In genomic region chr19:38699027-38699346, GRCh38 we compare ENCODE assay signal across 13 cellular contexts. TPM values are rescaled to one million over a fixed set of nuclear protein-coding genes. Genes with fewer than 3 reads are reported as not detected.
DNase-seq lines count a peak whose midpoint lies in the region; ATAC-seq, FAIRE-seq and TF ChIP-seq lines count a peak whose summit lies in the region.
"Had no signal": no experiment of that assay in that cellular context is flagged by ENCODE, and none has a peak within 500 bp of the region (broad histone marks: within the 10 kb centered on the region; RNA-seq: fewer than 3 reads in every experiment).

No MANE protein-coding gene starts in this region.

- no peak for TF ChIP-seq RAD21 in K562 (CRISPR knock-in tag; conservative IDR thresholded peaks at IDR 0.05 in 1 of 2, IDR thresholded peaks at IDR 0.05 in 1 of 2)

- peaks cover 5% of the 10 kb centered on the region for H3K36me3 Mint-ChIP-seq in activated naive CD4-positive, alpha-beta T cell treated with anti-CD3 and anti-CD28 coated beads for 36 hours (ENCODE audit: low read depth)
- H3K36me3 Mint-ChIP-seq in activated naive CD4-positive, alpha-beta T cell treated with anti-CD3 and anti-CD28 coated beads, Interleukin-2, amount 10 ng/mL, durations not matched to agents 7 days and 5 days, result peaks cover 39% of the 10 kb centered on the region
- H3K36me3 Mint-ChIP-seq: IgD-negative memory B cell had no signal

- no peaks in the 10 kb centered on the region for H3K9me3 Mint-ChIP-seq in activated naive CD4-positive, alpha-beta T cell treated with anti-CD3 and anti-CD28 coated beads for 36 hours
- H3K9me3 Mint-ChIP-seq in activated naive CD4-positive, alpha-beta T cell treated with anti-CD3 and anti-CD28 coated beads, Interleukin-2, amount 10 ng/mL, durations not matched to agents 7 days and 5 days, result no peaks in the 10 kb centered on the region
- H3K9me3 Mint-ChIP-seq: IgD-negative memory B cell had no signal

- BruUV-seq in K562 (replicated peaks; lab: Mats Ljungman, UMichigan), result no TSS peak

- POLR2A ChIA-PET in K562 (lab: Yijun Ruan, JAX), result no interaction called here

- ATAC-seq in K562, result no peak
- ATAC-seq in lung (ENCODE audit: insufficient read depth, low FRiP score), result no peak
- no peak for ATAC-seq in HG03196 (IDR thresholded peaks at IDR 0.05; ENCODE audit: unreplicated experiment)
- ATAC-seq in GM18498 (IDR thresholded peaks at IDR 0.05; ENCODE audit: unreplicated experiment), result no peak

- H3K79me2 ChIP-seq in K562 (ENCODE audit: control insufficient read depth, insufficient read depth, low read length), result peaks cover 58% of the 10 kb centered on the region

- CTCF ChIA-PET in activated naive CD4-positive, alpha-beta T cell treated with anti-CD3 and anti-CD28 coated beads for 36 hours (lab: Charles Lee), result interaction anchor here (0.9 kb wide), 1 partner anchor 12 kb away, joined by 3 read pairs; no protein-coding TSS in a partner anchor
- CTCF ChIA-PET in activated naive CD4-positive, alpha-beta T cell treated with anti-CD3 and anti-CD28 coated beads, Interleukin-2, amount 10 ng/mL, durations not matched to agents 7 days and 5 days (lab: Charles Lee), result no interaction called here
- CTCF ChIA-PET in K562 (lab: Yijun Ruan, JAX; ENCODE audit: low intra/inter-chr PET ratio), result no interaction called here

- peak; percentile 32 for DNase-seq in activated naive CD4-positive, alpha-beta T cell treated with anti-CD3 and anti-CD28 coated beads for 36 hours
- DNase-seq in activated naive CD4-positive, alpha-beta T cell treated with anti-CD3 and anti-CD28 coated beads, Interleukin-2, amount 10 ng/mL, durations not matched to agents 7 days and 5 days, result no peak
- DNase-seq in K562 (ENCODE audit: extremely low read depth in 1 of 4, low spot score in 3 of 4) (no peak), lung (ENCODE audit: low spot score) (no peak), NCI-H2081 treated with DMSO at 0.1 percent for 48 hours (lab: John Stamatoyannopoulos, UW) (no peak)
- DNase-seq: BE2C, NCI-H82 had no signal

- no peak overlapping the region for H3K9ac ChIP-seq in K562 (ENCODE audit: insufficient read depth in 1 of 2, low read depth in 2 of 2, low read length in 2 of 2)

- no peak for TF ChIP-seq POLR2A in K562 (conservative IDR thresholded peaks at IDR 0.05)

- TF ChIP-seq CTCF in K562 (IDR thresholded peaks at IDR 0.05 in 2 of 3, conservative IDR thresholded peaks at IDR 0.05 in 1 of 3; ENCODE audit: insufficient read depth in 2 of 3, low read depth in 1 of 3, low read length in 3 of 3) (no peak), lung (IDR thresholded peaks at IDR 0.05; ENCODE audit: control extremely low read depth, extremely low read depth) (no peak)

- no peak overlapping the region for H3K4me3 ChIP-seq in K562
- H3K4me3 ChIP-seq in lung, result no peak overlapping the region
- H3K4me3 ChIP-seq in thymus (ENCODE audit: low read length), result no peak overlapping the region
- H3K4me3 ChIP-seq: tibial nerve had no signal

- in situ Hi-C loops in K562 (cut with MboI), result no loop called here

- no peaks in the 10 kb centered on the region for H3K27me3 Mint-ChIP-seq in activated naive CD4-positive, alpha-beta T cell treated with anti-CD3 and anti-CD28 coated beads for 36 hours (ENCODE audit: low read depth)
- H3K27me3 Mint-ChIP-seq in activated naive CD4-positive, alpha-beta T cell treated with anti-CD3 and anti-CD28 coated beads, Interleukin-2, amount 10 ng/mL, durations not matched to agents 7 days and 5 days, result no peaks in the 10 kb centered on the region
- H3K27me3 Mint-ChIP-seq: IgD-negative memory B cell had no signal

- no peak overlapping the region for H3K27ac ChIP-seq in K562 (ENCODE audit: extremely low read depth, low read depth, low read length)
- peak overlapping the region; percentile 20 to 59 for H3K27ac ChIP-seq in lung (ENCODE audit: low read depth in 1 of 2, low read length in 1 of 2)
- H3K27ac ChIP-seq in thymus (ENCODE audit: low read depth), result peak overlapping the region; percentile 60

- H4K20me1 ChIP-seq in K562 (replicated peaks; ENCODE audit: control insufficient read depth, insufficient read depth, low read length), result 0 out of 2 replicates have a peak, but pooled peaks cover 11% of the 10 kb centered on the region

- no peaks in the 10 kb centered on the region for H3K27me3 ChIP-seq in K562 (ENCODE audit: control insufficient read depth in 2 of 2, insufficient read depth in 2 of 2, low read length in 2 of 2)
- no peaks in the 10 kb centered on the region for H3K27me3 ChIP-seq in lung (ENCODE audit: control insufficient read depth, insufficient read depth)
- peaks cover 2% of the 10 kb centered on the region for H3K27me3 ChIP-seq in thymus (ENCODE audit: control insufficient read depth, insufficient read depth)
- H3K27me3 ChIP-seq: BE2C, tibial nerve had no signal

- H3K36me3 ChIP-seq in K562 (ENCODE audit: control insufficient read depth, insufficient read depth, low read length) (peaks cover 90% of the 10 kb centered on the region; the same call in 2 of the 3 replicates), lung (ENCODE audit: control insufficient read depth in 2 of 2, insufficient read depth in 2 of 2, low read length in 2 of 2) (peaks cover 4 to 46% of the 10 kb centered on the region in 2 donors), thymus (ENCODE audit: control insufficient read depth, insufficient read depth) (peaks cover 5% of the 10 kb centered on the region)

- H3K4me1 Mint-ChIP-seq in activated naive CD4-positive, alpha-beta T cell treated with anti-CD3 and anti-CD28 coated beads for 36 hours (ENCODE audit: low read depth), result peaks cover 17% of the 10 kb centered on the region
- H3K4me1 Mint-ChIP-seq in activated naive CD4-positive, alpha-beta T cell treated with anti-CD3 and anti-CD28 coated beads, Interleukin-2, amount 10 ng/mL, durations not matched to agents 7 days and 5 days, result peaks cover 44% of the 10 kb centered on the region

- peaks cover 0 to 18% of the 10 kb centered on the region in 2 experiments; a peak in 2 of 5 replicates for H3K4me1 ChIP-seq in K562 (replicated peaks in 1 of 2; ENCODE audit: control insufficient read depth in 2 of 2, insufficient read depth in 2 of 2, low read length in 2 of 2)
- H3K4me1 ChIP-seq in lung (ENCODE audit: control insufficient read depth in 2 of 2, insufficient read depth in 2 of 2, low read length in 2 of 2), result peaks cover 8 to 49% of the 10 kb centered on the region in 2 donors
- H3K4me1 ChIP-seq in thymus (ENCODE audit: control insufficient read depth, insufficient read depth, low read length), result no peaks in the 10 kb centered on the region
- H3K4me1 ChIP-seq: BE2C had no signal

- no peak overlapping the region for H2AFZ ChIP-seq in K562 (ENCODE audit: low read depth, low read length)

- WGBS in K562 (ENCODE audit: insufficient coverage, low coverage, missing lambda C conversion rate), result 89% methylated on average over 7 of the region's 7 CpGs
- WGBS in lung, 2 donors, result 68 to 87% methylated on average over 7 of the region's 7 CpGs
- WGBS in thymus, result 86% methylated on average over 7 of the region's 7 CpGs

- peaks cover 6% of the 10 kb centered on the region for H3K9me1 ChIP-seq in K562 (ENCODE audit: control insufficient read depth, insufficient read depth, low read length)

- H3K27ac Mint-ChIP-seq in activated naive CD4-positive, alpha-beta T cell treated with anti-CD3 and anti-CD28 coated beads for 36 hours, result no peak overlapping the region
- H3K27ac Mint-ChIP-seq in activated naive CD4-positive, alpha-beta T cell treated with anti-CD3 and anti-CD28 coated beads, Interleukin-2, amount 10 ng/mL, durations not matched to agents 7 days and 5 days, result no peak overlapping the region

- FAIRE-seq in K562 (lab: Jason Lieb, UNC), result no peak
- FAIRE-seq: GM18507 had no signal

- no peak overlapping the region for H3K4me2 ChIP-seq in K562 (ENCODE audit: insufficient read depth, low read length)

- no peaks in the 10 kb centered on the region for H3K9me3 ChIP-seq in K562 (replicated peaks; ENCODE audit: control insufficient read depth, insufficient read depth, low read depth, low read length)
- H3K9me3 ChIP-seq in lung (ENCODE audit: control insufficient read depth in 2 of 2, insufficient read depth in 1 of 2, low read length in 1 of 2), result no peaks in the 10 kb centered on the region
- no peaks in the 10 kb centered on the region for H3K9me3 ChIP-seq in thymus (ENCODE audit: control insufficient read depth)
- H3K9me3 ChIP-seq: BE2C, tibial nerve had no signal

- intact Hi-C loops in activated naive CD4-positive, alpha-beta T cell treated with anti-CD3 and anti-CD28 coated beads for 36 hours (cut with micrococcal nuclease), result no loop called here
- intact Hi-C loops in K562 (cut with micrococcal nuclease), result no loop called here

- no peak for TF ChIP-seq EP300 in K562 (IDR thresholded peaks at IDR 0.05; ENCODE audit: low read length)

- no peak overlapping the region for H3K4me3 Mint-ChIP-seq in activated naive CD4-positive, alpha-beta T cell treated with anti-CD3 and anti-CD28 coated beads for 36 hours
- H3K4me3 Mint-ChIP-seq in activated naive CD4-positive, alpha-beta T cell treated with anti-CD3 and anti-CD28 coated beads, Interleukin-2, amount 10 ng/mL, durations not matched to agents 7 days and 5 days, result no peak overlapping the region

RNA-seq across cellular contexts. Expression of gene CAPN12, which starts 45.3 kb away (rescaled TPM):
- 1 to 10 TPM; 1.9 to 2.2 TPM for total RNA-seq in activated naive CD4-positive, alpha-beta T cell treated with anti-CD3 and anti-CD28 coated beads for 36 hours
- 21.8 and 34.6 TPM in 2 replicates for total RNA-seq in K562 (2011; cell fraction: chromatin; rRNA removed; ENCODE audit: low replicate concordance)
- total RNA-seq in K562 (2011; cell fraction: nucleolus; rRNA removed), result 22.1 and 24.8 TPM in 2 replicates
- total RNA-seq in K562 (2011; cell fraction: nucleoplasm; rRNA removed), result 16.0 and 28.2 TPM in 2 replicates
- total RNA-seq in K562 (2014; rRNA removed) (1.6 and 3.1 TPM in 2 replicates), K562 (2014; rRNA removed; fragmentation: Illumina TruSeq; extraction: Trizol) (0.89 and 1.2 TPM in 2 replicates), K562 (2015; rRNA removed; fragmentation: Illumina TruSeq; extraction: Trizol) (0.83 and 0.87 TPM in 2 replicates), K562 (2021) (3.7 and 4.8 TPM in 2 replicates), lung (1 to 10 TPM; 2.0 to 7.1 TPM)
- polyA plus RNA-seq in K562 (2011; rRNA removed) (6.8 and 14.8 TPM in 2 replicates), K562 (2014; fragmentation: Illumina TruSeq; extraction: Trizol) (3.4 and 4.7 TPM in 2 replicates), K562 (2014; fragmentation: Nextera tagmentation; extraction: Ambion mirVana) (1 to 10 TPM in 1 of 2 experiments, under 1 TPM in 1; 0.84 to 1.0 TPM), K562 (2014; rRNA removed) (5.6 and 7.0 TPM in 2 replicates), lung (10 to 100 TPM in 1 of 2 donors, 1 to 10 TPM in 1; 4.9 to 17.8 TPM), thymus (6.5 TPM)
- 11.9 and 13.7 TPM in 2 replicates for polyA plus RNA-seq in K562 (2011; cell fraction: cytosol; rRNA removed)
- polyA plus RNA-seq in K562 (2011; cell fraction: nucleus; rRNA removed), result 61.9 and 73.0 TPM in 2 replicates
- 2.9 and 8.2 TPM in 2 replicates for polyA plus RNA-seq in K562 (2012)
- 1.2 and 1.3 TPM in 2 replicates for polyA minus RNA-seq in K562 (2011; rRNA and poly(A)+ RNA removed)
- 2.8 and 4.4 TPM in 2 replicates for polyA minus RNA-seq in K562 (2011; cell fraction: cytosol; rRNA and poly(A)+ RNA removed)
- polyA minus RNA-seq in K562 (2011; cell fraction: nucleus; rRNA and poly(A)+ RNA removed), result 5.1 and 7.3 TPM in 2 replicates

RNA-seq across cellular contexts. Expression of gene ACTN4, which starts 51.5 kb away (rescaled TPM):
- 100 to 1,000 TPM; 117 to 119 TPM for total RNA-seq in activated naive CD4-positive, alpha-beta T cell treated with anti-CD3 and anti-CD28 coated beads for 36 hours
- 168 and 288 TPM in 2 replicates for total RNA-seq in K562 (2011; cell fraction: chromatin; rRNA removed; ENCODE audit: low replicate concordance)
- 79.0 and 102 TPM in 2 replicates for total RNA-seq in K562 (2011; cell fraction: nucleolus; rRNA removed)
- total RNA-seq in K562 (2011; cell fraction: nucleoplasm; rRNA removed), result 99.5 and 155 TPM in 2 replicates
- total RNA-seq in K562 (2014; rRNA removed) (159 and 202 TPM in 2 replicates), K562 (2014; rRNA removed; fragmentation: Illumina TruSeq; extraction: Trizol) (67.2 and 80.0 TPM in 2 replicates), K562 (2015; rRNA removed; fragmentation: Illumina TruSeq; extraction: Trizol) (58.2 and 67.4 TPM in 2 replicates), K562 (2021) (362 and 385 TPM in 2 replicates), lung (100 to 1,000 TPM; 339 to 552 TPM)
- polyA plus RNA-seq in K562 (2011; rRNA removed) (130 and 299 TPM in 2 replicates), K562 (2014; fragmentation: Illumina TruSeq; extraction: Trizol) (149 and 163 TPM in 2 replicates), K562 (2014; fragmentation: Nextera tagmentation; extraction: Ambion mirVana) (1 to 10 TPM; 3.1 to 8.4 TPM), K562 (2014; rRNA removed) (115 and 125 TPM in 2 replicates), lung (100 to 1,000 TPM; 229 to 394 TPM), thymus (124 TPM)
- polyA plus RNA-seq in K562 (2011; cell fraction: cytosol; rRNA removed), result 90.1 and 157 TPM in 2 replicates
- 395 and 716 TPM in 2 replicates for polyA plus RNA-seq in K562 (2011; cell fraction: nucleus; rRNA removed)
- 444 and 454 TPM in 2 replicates for polyA plus RNA-seq in K562 (2012)
- polyA minus RNA-seq in K562 (2011; rRNA and poly(A)+ RNA removed), result 140 and 177 TPM in 2 replicates
- polyA minus RNA-seq in K562 (2011; cell fraction: cytosol; rRNA and poly(A)+ RNA removed), result 135 and 194 TPM in 2 replicates
- polyA minus RNA-seq in K562 (2011; cell fraction: nucleus; rRNA and poly(A)+ RNA removed), result 51.4 and 130 TPM in 2 replicates
